ENCODE assay signal across 9 cellular contexts in genomic region chr11:94974178-94974577, GRCh38. TPM values are rescaled to one million over a fixed set of nuclear protein-coding genes. Genes with fewer than 3 reads are reported as not detected.
DNase-seq lines count a peak whose midpoint lies in the region; ATAC-seq and TF ChIP-seq lines count a peak whose summit lies in the region.
"Had no signal": no experiment of that assay in that cellular context is flagged by ENCODE, and none has a peak within 500 bp of the region (broad histone marks: within the 10 kb centered on the region; RNA-seq: fewer than 3 reads in every experiment).

No MANE protein-coding gene starts in this region.

- intact Hi-C loops in heart left ventricle (cut with DNase I) = loop anchor here in 6 of 10 donors (5.0 to 10.0 kb wide), 9 partner anchors 79 to 791 kb away; partner anchors contain the start of gene SRSF8 (in 4 of the 6)
- intact Hi-C loops in left cardiac atrium (cut with DNase I) = loop anchor here in 1 of 2 donors (10.0 kb wide), 2 partner anchors 91 to 209 kb away; partner anchors contain the start of genes AMOTL1 and SRSF8
- intact Hi-C loops in MCF 10A (cut with micrococcal nuclease) = loop anchor here (5.0 kb wide), 1 partner anchor 788 kb away; no protein-coding TSS in a partner anchor
- intact Hi-C loops in vagina (cut with DNase I) = loop anchor here (10.0 kb wide), 1 partner anchor 171 kb away; no protein-coding TSS in a partner anchor

- 49 to 62% (median 58%) methylated on average over 6 of the region's 6 CpGs for WGBS in heart left ventricle, 4 donors

- peak overlapping the region; percentile 96 for H3K27ac Mint-ChIP-seq in MCF 10A (ENCODE audit: low read depth, unreplicated experiment)

- H3K27me3 ChIP-seq in heart left ventricle = no peaks in the 10 kb centered on the region
- no peaks in the 10 kb centered on the region for H3K27me3 ChIP-seq in mononuclear cell (ENCODE audit: insufficient read depth, low read length)
- H3K27me3 ChIP-seq in vagina = no peaks in the 10 kb centered on the region

- H3K9me3 Mint-ChIP-seq in MCF 10A (ENCODE audit: unreplicated experiment) = no peaks in the 10 kb centered on the region

- H3K4me3 ChIP-seq in heart left ventricle (peak overlapping the region; percentile 71 to 93 (median 87)), mononuclear cell (ENCODE audit: low read length) (peak overlapping the region; percentile 89), vagina (peak overlapping the region; percentile 82 to 96)

- CTCF ChIA-PET in MCF 10A (lab: Yijun Ruan, JAX) = interaction anchor here (0.5 to 2.1 kb wide), 6 partner anchors 76 to 731 kb away, joined by 3 to 11 read pairs (median 5); partner anchors contain the start of gene SRSF8

- H3K4me1 Mint-ChIP-seq in MCF 10A (ENCODE audit: insufficient read depth, unreplicated experiment) = peaks cover 19% of the 10 kb centered on the region

- H3K36me3 ChIP-seq in heart left ventricle (peaks cover 0 to 29% (median 27%) of the 10 kb centered on the region in 9 donors), vagina (peaks cover 0 to 25% of the 10 kb centered on the region in 2 donors)

- peak overlapping the region; percentile 86 for H3K4me3 Mint-ChIP-seq in MCF 10A (ENCODE audit: unreplicated experiment)

- peaks cover 28% of the 10 kb centered on the region for H3K36me3 Mint-ChIP-seq in MCF 10A (ENCODE audit: insufficient read depth, unreplicated experiment)

- peak overlapping the region in 5 of 12 donors; percentile 79 to 89 (median 81) for H3K27ac ChIP-seq in heart left ventricle
- H3K27ac ChIP-seq in vagina = no peak overlapping the region

- H3K4me1 ChIP-seq in heart left ventricle (peaks cover 4 to 19% (median 12%) of the 10 kb centered on the region in 12 donors), mononuclear cell (ENCODE audit: insufficient read depth, low read length) (peaks cover 10% of the 10 kb centered on the region), vagina (peaks cover 17% of the 10 kb centered on the region)

- DNase-seq in heart left ventricle (no peak), left cardiac atrium (no peak), MCF 10A (ENCODE audit: unreplicated experiment) (no peak), vagina (ENCODE audit: extremely low spot score in 2 of 2) (no peak), CD1c-positive myeloid dendritic cell (ENCODE audit: extremely low spot score) (no peak), DMS79 (lab: John Stamatoyannopoulos, UW) (no peak)

- TF ChIP-seq CTCF in heart left ventricle (IDR thresholded peaks at IDR 0.05) = no peak
- no peak for TF ChIP-seq CTCF in MCF 10A (IDR thresholded peaks at IDR 0.05; ENCODE audit: unreplicated experiment)
- no peak for TF ChIP-seq CTCF in vagina (IDR thresholded peaks at IDR 0.05)

- POLR2A ChIA-PET in MCF 10A (lab: Yijun Ruan, JAX) = interaction anchor here (0.6 to 5.6 kb wide), 21 partner anchors 8 to 815 kb away, joined by 3 to 146 read pairs (median 6); partner anchors contain the start of genes CEP57, ENDOD1, FAM76B and SRSF8

- H3K9me3 ChIP-seq in heart left ventricle = no peaks in the 10 kb centered on the region
- no peaks in the 10 kb centered on the region for H3K9me3 ChIP-seq in mononuclear cell (ENCODE audit: low read depth, low read length)
- H3K9me3 ChIP-seq in vagina = no peaks in the 10 kb centered on the region

- ATAC-seq in heart left ventricle (no peak), left cardiac atrium (no peak), GM21529 (IDR thresholded peaks at IDR 0.05; ENCODE audit: unreplicated experiment) (no peak)

- H3K27me3 Mint-ChIP-seq in MCF 10A (ENCODE audit: insufficient read depth, unreplicated experiment) = no peaks in the 10 kb centered on the region

- TF ChIP-seq POLR2A in heart left ventricle (IDR thresholded peaks at IDR 0.05) (no peak), vagina (IDR thresholded peaks at IDR 0.05) (no peak)

- no TSS peak for BruUV-seq in MCF 10A (replicated peaks; lab: Mats Ljungman, UMichigan)

RNA-seq across cellular contexts. Expression of gene KDM4D, which starts 0.7 kb away (rescaled TPM):
- 1 to 10 TPM in 3 of 9 donors, under 1 TPM in 5, not detected in 1; 0.65 to 1.3 (median 0.95) TPM for total RNA-seq in heart left ventricle
- polyA plus RNA-seq in heart left ventricle = under 1 TPM; 0.19 to 0.85 TPM
- total RNA-seq in left cardiac atrium = under 1 TPM; 0.80 to 0.89 TPM
- 1.1 and 1.3 TPM in 2 replicates for total RNA-seq in MCF 10A (2022)
- 0.42 TPM for total RNA-seq in mononuclear cell
- 0.25 TPM for total RNA-seq in vagina

RNA-seq across cellular contexts. Expression of gene CWC15, which starts 0.8 kb away (rescaled TPM):
- total RNA-seq in heart left ventricle (10 to 100 TPM; 54.4 to 81.8 (median 62.6) TPM), left cardiac atrium (10 to 100 TPM; 60.8 to 65.5 TPM), MCF 10A (2022) (59.6 and 61.9 TPM in 2 replicates), mononuclear cell (89.5 TPM), vagina (38.1 TPM)
- 100 to 1,000 TPM in 1 of 2 donors, 10 to 100 TPM in 1; 71.4 to 118 TPM for polyA plus RNA-seq in heart left ventricle

RNA-seq across cellular contexts. Expression of gene KDM4E, which starts 50.9 kb away (rescaled TPM):
- total RNA-seq in heart left ventricle (not detected), left cardiac atrium (not detected), MCF 10A (2022) (not detected in 2 replicates), mononuclear cell (not detected), vagina (not detected)
- polyA plus RNA-seq in heart left ventricle = not detected
- total RNA-seq: Daoy had no signal
